In the genomic region with DNA sequence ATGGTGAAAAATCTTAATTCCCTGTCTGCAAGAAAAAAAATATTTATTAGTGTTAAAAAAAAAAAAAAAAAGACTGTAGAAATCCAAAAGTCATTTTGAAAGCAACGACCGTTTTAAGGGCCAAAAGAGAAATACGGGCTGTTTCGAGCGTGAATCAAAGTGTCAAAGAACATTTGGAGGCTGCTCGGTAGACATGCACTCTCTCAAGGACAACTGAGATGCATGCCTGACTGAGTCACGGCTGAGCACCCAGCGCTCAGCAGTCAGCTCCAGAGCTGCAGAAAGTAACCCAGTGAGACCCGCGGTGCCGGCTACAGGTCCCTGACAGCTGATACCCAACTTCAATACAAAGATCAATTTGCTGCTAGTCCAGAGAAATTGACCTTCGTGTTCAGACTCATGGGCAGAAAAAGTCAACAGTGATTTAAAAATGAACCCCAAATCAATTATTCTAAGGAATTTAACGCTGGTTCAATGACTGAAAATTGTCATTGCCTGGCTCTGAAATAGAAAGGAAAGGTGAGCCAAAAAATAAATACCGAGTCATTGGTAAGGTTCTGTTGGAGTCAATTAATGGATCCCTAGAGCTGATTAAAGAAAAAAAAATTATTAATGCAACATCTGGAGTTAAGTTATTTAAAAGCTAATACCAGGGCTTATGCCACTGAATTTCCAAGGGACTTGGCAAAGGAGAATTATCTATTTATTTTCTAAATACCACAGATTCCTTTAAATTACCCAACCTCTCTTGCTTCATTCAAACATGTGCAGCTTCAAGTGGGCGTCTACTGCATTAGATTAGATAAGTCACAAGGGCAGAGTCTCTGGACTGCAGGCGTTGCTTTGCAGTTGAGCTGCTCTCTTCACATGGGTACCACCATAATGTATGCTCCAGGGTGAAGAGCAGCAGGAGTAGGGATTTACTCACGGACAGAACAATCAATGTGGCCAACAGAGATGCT, we compare ENCODE assay signal across 11 cellular contexts.
DNase-seq lines count a peak whose midpoint lies in the region; TF ChIP-seq lines count a peak whose summit lies in the region.
"Had no signal": no experiment of that assay in that cellular context is flagged by ENCODE, and none has a peak within 500 bp of the region (broad histone marks: within the 10 kb centered on the region; RNA-seq: fewer than 3 reads in every experiment).

No MANE protein-coding gene starts in this region.

- peak; percentile 81 for DNase-seq in AG20443 (ENCODE audit: low spot score)
- peak; percentile 18 for DNase-seq in OCI-M1 (lab: John Stamatoyannopoulos, UW)
- peak; percentile 7 for DNase-seq in foreskin melanocyte
- DNase-seq in ovary, result peak; percentile 44 to 62 (median 53)
- DNase-seq in NCI-H2029 (lab: John Stamatoyannopoulos, UW), result no peak
- no peak for DNase-seq in MM.1S
- DNase-seq in G401 (ENCODE audit: low spot score), result no peak
- no peak for DNase-seq in NCI-H345 (lab: John Stamatoyannopoulos, UW)
- DNase-seq: DMS153; effector CD8-positive, alpha-beta T cell; SIG-M5 had no signal

- WGBS in ovary, 3 donors, result 12 to 27% (median 12%) methylated on average over 17 of the region's 17 CpGs

- no peaks in the 10 kb centered on the region for H3K27me3 ChIP-seq in ovary
- H3K27me3 ChIP-seq in MM.1S (replicated peaks; ENCODE audit: insufficient read depth, low read length), result no peaks in the 10 kb centered on the region

- TF ChIP-seq POLR2A in ovary (IDR thresholded peaks at IDR 0.05), result no peak

- no peaks in the 10 kb centered on the region for H3K79me2 ChIP-seq in MM.1S (ENCODE audit: low read length)

- H3K9me3 ChIP-seq in ovary (no peaks in the 10 kb centered on the region), MM.1S (replicated peaks; ENCODE audit: insufficient read depth, low read length) (no peaks in the 10 kb centered on the region)

- H3K4me2 ChIP-seq in MM.1S (ENCODE audit: low read depth, low read length), result no peak overlapping the region

- in situ Hi-C loops in G401 (cut with HindIII; ENCODE audit: low sequenced_read_pairs), result no loop called here

- H3K4me3 ChIP-seq in ovary (peak overlapping the region; percentile 3), MM.1S (ENCODE audit: low read length) (no peak overlapping the region)

- H3K9me2 ChIP-seq in MM.1S (replicated peaks; ENCODE audit: insufficient read depth, low read length), result no peaks in the 10 kb centered on the region

- H3K4me1 ChIP-seq in ovary (ENCODE audit: insufficient read depth), result peaks cover 4% of the 10 kb centered on the region
- no peaks in the 10 kb centered on the region for H3K4me1 ChIP-seq in MM.1S (ENCODE audit: low read length)

- no peaks in the 10 kb centered on the region for H3K36me3 ChIP-seq in ovary
- H3K36me3 ChIP-seq in MM.1S (replicated peaks; ENCODE audit: insufficient read depth, low read length), result no peaks in the 10 kb centered on the region

- H3K27ac ChIP-seq in ovary, result no peak overlapping the region
- H3K27ac ChIP-seq in MM.1S (ENCODE audit: low read length), result no peak overlapping the region

- TF ChIP-seq EP300 in ovary (IDR thresholded peaks at IDR 0.05), result no peak

- H4K20me1 ChIP-seq in MM.1S (ENCODE audit: insufficient read depth, low read length), result no peaks in the 10 kb centered on the region

- no peaks in the 10 kb centered on the region for H3F3A ChIP-seq in MM.1S (ENCODE audit: insufficient read depth, low read length)

- no peak overlapping the region for H3K9ac ChIP-seq in MM.1S (ENCODE audit: low read length)

- TF ChIP-seq CTCF in ovary (IDR thresholded peaks at IDR 0.05), result no peak
- TF ChIP-seq CTCF in MM.1S (IDR thresholded peaks at IDR 0.05; ENCODE audit: low read length), result no peak

- intact Hi-C loops in ovary (cut with DNase I), result no loop called here

- no peak overlapping the region for H2AFZ ChIP-seq in MM.1S (ENCODE audit: low read length)

Comparison
In these comparisons a context has a peak if more than half of its experiments do, and no peak if none do; other contexts are left out.
1. DNase-seq: peak in AG20443 (single experiment), OCI-M1 (single experiment), foreskin melanocyte (single experiment) and ovary (5 of 5); none in NCI-H2029 (single experiment), MM.1S (single experiment), G401 (single experiment) and NCI-H345 (single experiment).